In the genomic region with DNA sequence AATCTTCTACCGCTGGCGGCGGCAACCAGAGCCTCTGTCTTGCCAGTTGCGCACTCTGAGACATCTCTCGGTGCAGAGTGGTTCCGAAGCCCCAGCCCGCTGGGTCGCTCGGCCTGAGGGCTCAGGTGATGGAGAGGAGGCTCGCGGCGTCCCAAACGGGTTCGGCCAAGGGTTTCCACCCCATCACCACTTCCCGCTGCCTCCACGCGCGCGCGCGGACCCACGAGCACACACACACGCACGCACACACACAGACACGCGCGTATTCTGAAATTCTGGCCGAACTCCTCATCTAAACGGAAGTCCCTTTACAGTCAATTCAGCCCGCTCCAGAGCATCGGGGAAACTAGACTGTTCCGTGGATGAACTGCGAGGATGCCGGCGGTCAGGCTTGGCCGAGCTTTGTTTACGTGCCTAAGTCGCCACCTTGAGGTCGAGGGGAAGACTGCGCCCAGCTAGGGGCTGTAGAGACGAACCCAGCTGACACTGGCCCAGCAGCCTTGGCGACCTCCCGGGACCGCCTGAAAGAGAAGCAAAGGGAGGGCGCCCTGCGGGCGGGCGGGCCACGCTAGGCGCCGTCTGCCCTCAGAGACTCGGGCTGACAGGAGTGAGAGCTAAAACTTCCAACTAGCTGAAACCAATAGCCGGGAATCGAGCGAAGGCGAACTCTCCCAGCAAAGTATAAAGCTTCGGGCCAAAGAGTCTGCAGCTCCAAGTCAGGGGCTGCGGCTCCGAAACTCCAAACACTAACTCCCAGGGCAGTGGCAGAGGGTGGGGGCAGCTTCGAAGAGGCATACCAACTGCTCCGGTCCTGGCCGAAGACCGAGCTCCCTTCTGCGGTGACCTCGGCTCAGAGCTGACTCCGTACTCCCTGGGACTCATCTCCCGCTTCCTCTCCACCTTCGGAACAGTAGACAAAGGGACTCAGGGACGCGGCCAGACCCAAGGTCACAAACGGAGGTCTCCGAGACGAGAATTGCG, we compare ENCODE assay signal across 1 cellular context.
A peak's percentile ranks its signal among the peaks of the same experiment; 100 is the strongest.
TF ChIP-seq lines count a peak whose summit lies in the region.

No MANE protein-coding gene starts in this region.

TF ChIP-seq in Ishikawa, 13 proteins besides CTCF, POLR2A, EP300 and RAD21 (continued from another document):
- TF ChIP-seq YY1 (IDR thresholded peaks at IDR 0.05; ENCODE audit: low read depth), result no peak
- no peak for TF ChIP-seq TCF12 (IDR thresholded peaks at IDR 0.05; ENCODE audit: low read depth)
- TF ChIP-seq MAX (IDR thresholded peaks at IDR 0.05), result peak; percentile 38
- no peak for TF ChIP-seq TEAD4 (IDR thresholded peaks at IDR 0.05)
- no peak for TF ChIP-seq NFIC (IDR thresholded peaks at IDR 0.05)
- no peak for TF ChIP-seq TAF1 (IDR thresholded peaks at IDR 0.05; ENCODE audit: low read depth)
TF ChIP-seq in Ishikawa: peak in this region for 2.
